8 cellular contexts compared by ENCODE assay signal in the genomic region with DNA sequence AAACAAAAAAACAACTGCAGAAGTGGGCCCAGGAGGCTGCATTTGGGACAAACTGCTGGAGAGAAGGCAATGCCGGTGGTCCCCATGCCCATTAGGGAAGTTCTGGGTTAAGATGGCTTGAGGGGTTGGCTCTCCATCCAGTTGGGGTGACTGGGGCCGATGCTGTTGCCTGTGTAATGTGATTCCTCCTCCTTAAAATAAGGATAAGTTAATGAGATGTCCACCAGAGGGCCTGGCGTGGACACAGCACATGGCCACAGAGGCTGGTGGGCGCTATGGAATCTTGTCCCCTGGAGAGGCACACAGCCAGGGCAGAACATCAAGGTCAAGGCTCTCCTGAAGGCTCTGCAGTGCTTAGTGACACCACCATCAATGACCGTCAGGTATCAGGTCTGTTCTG.
DNase-seq lines count a peak whose midpoint lies in the region; ATAC-seq and TF ChIP-seq lines count a peak whose summit lies in the region.

No MANE protein-coding gene starts in this region.

- DNase-seq in AG09319 (ENCODE audit: extremely low read depth, low read depth) (no peak), GM10266 (ENCODE audit: extremely low spot score) (peak; percentile 47), iris pigment epithelial cell (ENCODE audit: low read depth) (peak; percentile 19), NCI-H1694 (lab: John Stamatoyannopoulos, UW) (no peak)

- no peak for ATAC-seq in GM21737 (IDR thresholded peaks at IDR 0.05; ENCODE audit: unreplicated experiment)
- no peak for ATAC-seq in GM19328 (IDR thresholded peaks at IDR 0.05; ENCODE audit: unreplicated experiment)
- ATAC-seq in HG02981 (IDR thresholded peaks at IDR 0.05; ENCODE audit: unreplicated experiment) = no peak

- no peak overlapping the region for H3K27ac ChIP-seq in VCaP

- TF ChIP-seq CTCF in AG09319 (IDR thresholded peaks at IDR 0.05; ENCODE audit: low read depth, low read length) = peak; percentile 19
- TF ChIP-seq CTCF in GM10266 (IDR thresholded peaks at IDR 0.05; ENCODE audit: control insufficient read depth, insufficient read depth, low read depth, missing control alignments) = no peak
- peak; percentile 72 for TF ChIP-seq CTCF in VCaP (conservative IDR thresholded peaks at IDR 0.05)

Comparison
In these comparisons a context has a peak if more than half of its experiments do, and no peak if none do; other contexts are left out.
1. DNase-seq: peak in GM10266 (single experiment) and iris pigment epithelial cell (single experiment); none in AG09319 (single experiment) and NCI-H1694 (single experiment).